ENCODE assay signal across 14 cellular contexts in the genomic region with DNA sequence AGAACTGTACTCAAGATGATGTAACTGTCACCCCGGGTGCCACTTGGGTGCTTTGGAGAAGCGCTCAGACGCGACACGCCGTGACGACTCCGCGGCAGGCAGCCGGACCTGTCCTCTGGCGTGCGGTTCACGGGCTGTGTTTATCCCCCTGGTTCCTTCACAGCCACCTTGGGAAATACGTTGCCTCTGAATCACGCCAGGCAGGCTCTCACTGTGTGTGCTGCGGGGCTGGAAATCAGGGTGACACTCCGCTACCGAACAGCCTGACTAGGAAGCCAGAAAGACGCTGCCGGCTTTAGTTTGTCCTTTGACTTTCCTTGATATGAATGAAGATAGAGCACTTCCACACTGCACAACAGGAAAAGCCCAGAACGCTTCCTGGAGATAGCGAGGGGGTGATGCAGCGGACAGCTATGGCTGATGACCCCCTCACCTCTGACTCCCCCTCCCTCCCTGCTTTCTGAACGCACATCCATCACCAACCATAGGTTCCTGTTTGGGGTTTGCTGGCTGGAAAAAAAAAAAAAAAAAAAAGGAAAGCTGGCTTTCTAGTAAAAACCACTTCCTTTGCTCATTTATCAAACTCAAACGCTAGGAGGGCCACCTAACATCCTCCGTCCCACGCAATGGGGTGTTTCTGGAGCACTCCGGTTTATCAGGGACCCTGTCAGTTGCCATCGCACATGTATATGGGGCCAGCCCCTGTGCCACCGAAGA. TPM values are rescaled to one million over a fixed set of nuclear protein-coding genes. Genes with fewer than 3 reads are reported as not detected.
DNase-seq lines count a peak whose midpoint lies in the region; ATAC-seq, FAIRE-seq and TF ChIP-seq lines count a peak whose summit lies in the region.
"Had no signal": no experiment of that assay in that cellular context is flagged by ENCODE, and none has a peak within 500 bp of the region (broad histone marks: within the 10 kb centered on the region; RNA-seq: fewer than 3 reads in every experiment).

No MANE protein-coding gene starts in this region.

- peaks cover 11% of the 10 kb centered on the region for H3K36me3 Mint-ChIP-seq in activated T-cell treated with anti-CD3 and anti-CD28 coated beads, Interleukin-2, amount 50 U/mL, for 4 hours (ENCODE audit: insufficient read depth)

- DNase-seq in mammary epithelial cell (no peak), breast epithelium (ENCODE audit: low spot score in 2 of 2) (no peak), HepG2 (ENCODE audit: low spot score) (no peak), upper lobe of right lung (peak; percentile 60), A673 (ENCODE audit: low spot score) (no peak), erythroblast (lab: John Stamatoyannopoulos, UW) (no peak), upper lobe of left lung (no peak)
- no peak for DNase-seq in activated T-cell treated with anti-CD3 and anti-CD28 coated beads, Interleukin-2, amount 50 U/mL, for 4 hours
- DNase-seq: NCI-H2081 treated with DMSO at 0.1 percent for 48 hours had no signal

- WGBS in mammary epithelial cell (ENCODE audit: low coverage, missing lambda C conversion rate): 93% methylated on average over 25 of the region's 30 CpGs
- WGBS in HepG2 (ENCODE audit: low lambda C conversion rate): 97% methylated on average over 30 of the region's 30 CpGs
- 38 to 52% methylated on average over 25 to 30 of the region's 30 CpGs for WGBS in upper lobe of left lung, 2 donors

- peak; percentile 42 to 47 for ATAC-seq in activated T-cell treated with anti-CD3 and anti-CD28 coated beads, Interleukin-2, amount 50 U/mL, for 4 hours
- no peak for ATAC-seq in HepG2
- peak; percentile 25 for ATAC-seq in upper lobe of right lung
- no peak for ATAC-seq in upper lobe of left lung (ENCODE audit: low FRiP score in 2 of 2)
- ATAC-seq: gastroesophageal sphincter had no signal

- no peaks in the 10 kb centered on the region for H3K79me2 ChIP-seq in mammary epithelial cell (ENCODE audit: insufficient read depth, low read length)
- no peaks in the 10 kb centered on the region for H3K79me2 ChIP-seq in HepG2 (ENCODE audit: insufficient read depth, low read length)

- CTCF ChIA-PET in mammary epithelial cell (lab: Charles Lee; ENCODE audit: low non-redundant PET): no interaction called here
- CTCF ChIA-PET in HepG2 (lab: Yijun Ruan, JAX; ENCODE audit: low intra/inter-chr PET ratio, low total read pairs): no interaction called here
- CTCF ChIA-PET in A673 (lab: Charles Lee): no interaction called here

- intact Hi-C loops in mammary epithelial cell (cut with micrococcal nuclease) (no loop called here), breast epithelium (cut with DNase I; ENCODE audit: low total_unique reads) (no loop called here), HepG2 (cut with micrococcal nuclease; ENCODE audit: unreplicated experiment) (no loop called here), upper lobe of right lung (cut with DNase I) (no loop called here), A673 (cut with micrococcal nuclease; ENCODE audit: unreplicated experiment) (no loop called here)

- POLR2A ChIA-PET in HepG2 (lab: Yijun Ruan, JAX) (no interaction called here), A673 (lab: Charles Lee; ENCODE audit: low non-redundant PET) (no interaction called here)

- no peak for TF ChIP-seq RAD21 in HepG2 (CRISPR knock-in tag; IDR thresholded peaks at IDR 0.05)

- H3K36me3 ChIP-seq in mammary epithelial cell (ENCODE audit: insufficient read depth, low read length) (peaks cover 9% of the 10 kb centered on the region), breast epithelium (peaks cover 4% of the 10 kb centered on the region), HepG2 (replicated peaks in 1 of 2; ENCODE audit: control insufficient read depth in 1 of 2, insufficient read depth in 2 of 2, low read length in 2 of 2) (peaks cover 4 to 24% of the 10 kb centered on the region in 2 experiments; a peak in 4 of 5 replicates), upper lobe of right lung (peaks cover 38% of the 10 kb centered on the region), A673 (ENCODE audit: insufficient read depth, low read length, poor library complexity, severe bottlenecking) (peaks cover 18% of the 10 kb centered on the region), upper lobe of left lung (peaks cover 16 to 45% (median 33%) of the 10 kb centered on the region in 4 donors)

- no peak overlapping the region for H2AFZ ChIP-seq in mammary epithelial cell (ENCODE audit: low read depth, low read length)
- no peak overlapping the region for H2AFZ ChIP-seq in HepG2 (ENCODE audit: low read length)

- in situ Hi-C loops in mammary epithelial cell (cut with MboI; ENCODE audit: low sequenced_read_pairs in 2 of 2): no loop called here
- in situ Hi-C loops in HepG2 (cut with HindIII; ENCODE audit: extremely low pct_ligation_motif_present, low pct_unique_long_range_greater_than_20kb): no loop called here

- H3K27ac ChIP-seq in mammary epithelial cell (ENCODE audit: insufficient read depth, low read depth, low read length) (no peak overlapping the region), breast epithelium (no peak overlapping the region), HepG2 (ENCODE audit: extremely low read length, insufficient read depth, low read length) (no peak overlapping the region), upper lobe of right lung (no peak overlapping the region), A673 (ENCODE audit: low read depth, low read length, poor library complexity, severe bottlenecking) (no peak overlapping the region), upper lobe of left lung (peak overlapping the region in 2 of 4 donors; percentile 1 to 5)
- H3K27ac ChIP-seq: A549, gastroesophageal sphincter, skin epidermis had no signal

- H3K9ac ChIP-seq in mammary epithelial cell (ENCODE audit: insufficient read depth, low read length) (no peak overlapping the region), HepG2 (ENCODE audit: insufficient read depth, low read depth, low read length) (no peak overlapping the region)

- H3K27me3 ChIP-seq in mammary epithelial cell (ENCODE audit: insufficient read depth, low read length) (no peaks in the 10 kb centered on the region), breast epithelium (no peaks in the 10 kb centered on the region), HepG2 (ENCODE audit: control insufficient read depth in 1 of 2, insufficient read depth in 2 of 2, low read length in 2 of 2) (no peaks in the 10 kb centered on the region), upper lobe of right lung (no peaks in the 10 kb centered on the region), A673 (replicated peaks; ENCODE audit: insufficient read depth, low read depth, low read length, poor library complexity) (no peaks in the 10 kb centered on the region), upper lobe of left lung (no peaks in the 10 kb centered on the region)
- H3K27me3 ChIP-seq: gastroesophageal sphincter had no signal

- H3K4me3 ChIP-seq in mammary epithelial cell (replicated peaks in 1 of 3; ENCODE audit: insufficient read depth in 1 of 3, low read depth in 2 of 3, low read length in 3 of 3) (no peak overlapping the region), breast epithelium (no peak overlapping the region), HepG2 (replicated peaks in 1 of 3; ENCODE audit: insufficient read depth in 1 of 3, low read depth in 2 of 3, low read length in 3 of 3) (no peak overlapping the region), upper lobe of right lung (no peak overlapping the region), A673 (ENCODE audit: low read depth, low read length, poor library complexity, severe bottlenecking) (no peak overlapping the region), upper lobe of left lung (no peak overlapping the region)
- H3K4me3 ChIP-seq: A549, gastroesophageal sphincter, skin epidermis had no signal

- no peaks in the 10 kb centered on the region for H3K9me3 ChIP-seq in mammary epithelial cell (replicated peaks; ENCODE audit: insufficient read depth, low read length)
- H3K9me3 ChIP-seq in breast epithelium: no peaks in the 10 kb centered on the region
- H3K9me3 ChIP-seq in HepG2 (ENCODE audit: low read length): no peaks in the 10 kb centered on the region
- H3K9me3 ChIP-seq in upper lobe of right lung: no peaks in the 10 kb centered on the region
- H3K9me3 ChIP-seq in A673 (ENCODE audit: low read depth, low read length, poor library complexity, severe bottlenecking): no peaks in the 10 kb centered on the region
- no peaks in the 10 kb centered on the region for H3K9me3 ChIP-seq in upper lobe of left lung
- H3K9me3 ChIP-seq: A549, gastroesophageal sphincter had no signal

- peaks cover 17% of the 10 kb centered on the region for H3K4me1 Mint-ChIP-seq in activated T-cell treated with anti-CD3 and anti-CD28 coated beads, Interleukin-2, amount 50 U/mL, for 4 hours (ENCODE audit: low read depth)

- BruUV-seq in mammary epithelial cell (replicated peaks; lab: Mats Ljungman, UMichigan) (TSS peak; percentile 10), HepG2 (replicated peaks; lab: Mats Ljungman, UMichigan) (no TSS peak), A673 (replicated peaks; lab: Mats Ljungman, UMichigan) (no TSS peak)

- dilution Hi-C loops in mammary epithelial cell (cut with HindIII; ENCODE audit: low sequenced_read_pairs): no loop called here

- H3K9me3 Mint-ChIP-seq in activated T-cell treated with anti-CD3 and anti-CD28 coated beads, Interleukin-2, amount 50 U/mL, for 4 hours: no peaks in the 10 kb centered on the region

- H3K4me1 ChIP-seq in mammary epithelial cell (ENCODE audit: insufficient read depth, low read length) (no peaks in the 10 kb centered on the region), breast epithelium (no peaks in the 10 kb centered on the region), HepG2 (ENCODE audit: insufficient read depth, low read length) (no peaks in the 10 kb centered on the region), upper lobe of right lung (no peaks in the 10 kb centered on the region), A673 (ENCODE audit: insufficient read depth, low read length, poor library complexity, severe bottlenecking) (no peaks in the 10 kb centered on the region), upper lobe of left lung (peaks cover 0 to 5% (median 2%) of the 10 kb centered on the region in 4 donors)
- H3K4me1 ChIP-seq: A549, gastroesophageal sphincter had no signal

- TF ChIP-seq CTCF in mammary epithelial cell (conservative IDR thresholded peaks at IDR 0.05 in 1 of 2, IDR thresholded peaks at IDR 0.05 in 1 of 2; ENCODE audit: extremely low read depth in 1 of 2, insufficient read depth in 1 of 2, low read depth in 1 of 2, low read length in 2 of 2): no peak
- TF ChIP-seq CTCF in breast epithelium (IDR thresholded peaks at IDR 0.05): no peak
- no peak for TF ChIP-seq CTCF in HepG2 (CRISPR knock-in tag; IDR thresholded peaks at IDR 0.05)
- TF ChIP-seq CTCF in upper lobe of right lung (IDR thresholded peaks at IDR 0.05): no peak
- no peak for TF ChIP-seq CTCF in A673 (conservative IDR thresholded peaks at IDR 0.05; ENCODE audit: low read depth, low read length)
- no peak for TF ChIP-seq CTCF in upper lobe of left lung (IDR thresholded peaks at IDR 0.05)

- no peak for TF ChIP-seq POLR2A in breast epithelium (IDR thresholded peaks at IDR 0.05)
- no peak for TF ChIP-seq POLR2A in HepG2 (IDR thresholded peaks at IDR 0.05; ENCODE audit: insufficient read depth in 1 of 2, low read depth in 2 of 2, low read length in 2 of 2)
- TF ChIP-seq POLR2A in erythroblast (IDR thresholded peaks at IDR 0.05; ENCODE audit: low read length): no peak
- no peak for TF ChIP-seq POLR2A in upper lobe of left lung (IDR thresholded peaks at IDR 0.05)

- H3K4me3 Mint-ChIP-seq in activated T-cell treated with anti-CD3 and anti-CD28 coated beads, Interleukin-2, amount 50 U/mL, for 4 hours: peak overlapping the region; percentile 72

- H4K20me1 ChIP-seq in mammary epithelial cell (ENCODE audit: insufficient read depth, low read length) (no peaks in the 10 kb centered on the region), HepG2 (ENCODE audit: insufficient read depth, low read length) (no peaks in the 10 kb centered on the region)

- H3K4me2 ChIP-seq in mammary epithelial cell (ENCODE audit: insufficient read depth, low read depth, low read length): no peak overlapping the region
- H3K4me2 ChIP-seq in HepG2 (ENCODE audit: low read depth, low read length): no peak overlapping the region
- H3K4me2 ChIP-seq: A549 had no signal

- no peak for TF ChIP-seq EP300 in HepG2 (IDR thresholded peaks at IDR 0.05; ENCODE audit: low read depth in 2 of 2, low read length in 2 of 2)
- no peak for TF ChIP-seq EP300 in HepG2 (CRISPR knock-in tag; IDR thresholded peaks at IDR 0.05; ENCODE audit: borderline replicate concordance)
- no peak for TF ChIP-seq EP300 in upper lobe of left lung (IDR thresholded peaks at IDR 0.05)

- H3K27me3 Mint-ChIP-seq in activated T-cell treated with anti-CD3 and anti-CD28 coated beads, Interleukin-2, amount 50 U/mL, for 4 hours (ENCODE audit: low read depth): no peaks in the 10 kb centered on the region

- no peak for FAIRE-seq in HepG2 (lab: Jason Lieb, UNC)
- FAIRE-seq: A549, GM19239 had no signal

RNA-seq across cellular contexts. Expression of a gene that starts 3.7 kb away (rescaled TPM):
- total RNA-seq in mammary epithelial cell: under 1 TPM in 1 of 2 donors, not detected in 1; 0.17 TPM
- polyA plus RNA-seq in mammary epithelial cell: 0.03 TPM
- not detected for polyA minus RNA-seq in mammary epithelial cell
- not detected for total RNA-seq in breast epithelium
- total RNA-seq in activated T-cell treated with anti-CD3 and anti-CD28 coated beads, Interleukin-2, amount 50 U/mL, for 4 hours: under 1 TPM in 2 of 3 donors, not detected in 1; 0.26 to 0.53 TPM
- total RNA-seq in HepG2 (2016; rRNA removed; fragmentation: Illumina TruSeq; extraction: Trizol): not detected in 2 replicates
- total RNA-seq in HepG2 (2016; cell fraction: cytosol; rRNA removed; fragmentation: Illumina TruSeq; extraction: Trizol; ENCODE audit: low read depth): not detected in 2 replicates
- total RNA-seq in HepG2 (2016; cell fraction: insoluble cytoplasmic fraction; rRNA removed; fragmentation: Illumina TruSeq; extraction: Trizol): not detected in 2 replicates
- total RNA-seq in HepG2 (2016; cell fraction: membrane; rRNA removed; fragmentation: Illumina TruSeq; extraction: Trizol): not detected in 2 replicates
- total RNA-seq in HepG2 (2016; cell fraction: nucleus; rRNA removed; fragmentation: Illumina TruSeq; extraction: Trizol): not detected in 2 replicates
- polyA plus RNA-seq in HepG2 (2011; rRNA removed): 0.05 and 0.08 TPM in 2 replicates
- 0.03 TPM in 1 of 2 replicates, not detected in the other for polyA plus RNA-seq in HepG2 (2011; cell fraction: cytosol; rRNA removed)
- polyA plus RNA-seq in HepG2 (2011; cell fraction: nucleus; rRNA removed): 0.05 TPM in 1 of 2 replicates, not detected in the other
- 0.13 TPM in 1 of 2 replicates, not detected in the other for polyA plus RNA-seq in HepG2 (2012)
- polyA plus RNA-seq in HepG2 (2016; cell fraction: cytosol; fragmentation: Illumina TruSeq; extraction: Trizol; ENCODE audit: low read depth): not detected in 2 replicates
- polyA plus RNA-seq in HepG2 (2016; cell fraction: insoluble cytoplasmic fraction; fragmentation: Illumina TruSeq; extraction: Trizol; ENCODE audit: low read depth): not detected in 2 replicates
- not detected in 2 replicates for polyA plus RNA-seq in HepG2 (2016; cell fraction: membrane; fragmentation: Illumina TruSeq; extraction: Trizol; ENCODE audit: low read depth)
- polyA plus RNA-seq in HepG2 (2016; cell fraction: nucleus; fragmentation: Illumina TruSeq; extraction: Trizol; ENCODE audit: insufficient read depth, low read depth): not detected in 2 replicates
- polyA minus RNA-seq in HepG2 (2011; rRNA and poly(A)+ RNA removed; ENCODE audit: low replicate concordance): 0.30 and 0.75 TPM in 2 replicates
- not detected in 2 replicates for polyA minus RNA-seq in HepG2 (2011; cell fraction: cytosol; rRNA and poly(A)+ RNA removed)
- not detected in 2 replicates for polyA minus RNA-seq in HepG2 (2011; cell fraction: nucleus; rRNA and poly(A)+ RNA removed)
- total RNA-seq in upper lobe of right lung: 0.32 TPM
- 0.22 TPM in 1 of 2 replicates, not detected in the other for total RNA-seq in A673 (2021)
- 1 to 10 TPM in 2 of 6 donors, under 1 TPM in 3, not detected in 1; 0.26 to 6.3 (median 0.98) TPM for total RNA-seq in upper lobe of left lung
- total RNA-seq: activated CD8-positive, alpha-beta memory T cell treated with anti-CD3 and anti-CD28 coated beads for 36 hours; gastroesophageal sphincter had no signal

RNA-seq across cellular contexts. Expression of a gene that starts 21.2 kb away (rescaled TPM):
- 10 to 100 TPM; 18.0 to 19.8 TPM for total RNA-seq in mammary epithelial cell
- polyA plus RNA-seq in mammary epithelial cell: 17.0 TPM
- 20.5 TPM for polyA minus RNA-seq in mammary epithelial cell
- 10 to 100 TPM; 11.4 to 33.4 (median 22.3) TPM for total RNA-seq in breast epithelium
- total RNA-seq in activated T-cell treated with anti-CD3 and anti-CD28 coated beads, Interleukin-2, amount 50 U/mL, for 4 hours: 10 to 100 TPM; 19.2 to 40.7 (median 19.5) TPM
- total RNA-seq in HepG2 (2016; rRNA removed; fragmentation: Illumina TruSeq; extraction: Trizol): 19.1 and 21.5 TPM in 2 replicates
- total RNA-seq in HepG2 (2016; cell fraction: cytosol; rRNA removed; fragmentation: Illumina TruSeq; extraction: Trizol; ENCODE audit: low read depth): 7.5 and 7.8 TPM in 2 replicates
- 15.8 and 21.1 TPM in 2 replicates for total RNA-seq in HepG2 (2016; cell fraction: insoluble cytoplasmic fraction; rRNA removed; fragmentation: Illumina TruSeq; extraction: Trizol)
- 11.8 and 12.8 TPM in 2 replicates for total RNA-seq in HepG2 (2016; cell fraction: membrane; rRNA removed; fragmentation: Illumina TruSeq; extraction: Trizol)
- 17.4 and 22.3 TPM in 2 replicates for total RNA-seq in HepG2 (2016; cell fraction: nucleus; rRNA removed; fragmentation: Illumina TruSeq; extraction: Trizol)
- 13.4 and 16.6 TPM in 2 replicates for polyA plus RNA-seq in HepG2 (2011; rRNA removed)
- polyA plus RNA-seq in HepG2 (2011; cell fraction: cytosol; rRNA removed): 9.7 and 11.4 TPM in 2 replicates
- 30.1 and 32.4 TPM in 2 replicates for polyA plus RNA-seq in HepG2 (2011; cell fraction: nucleus; rRNA removed)
- 11.5 and 13.1 TPM in 2 replicates for polyA plus RNA-seq in HepG2 (2012)
- 4.2 and 4.4 TPM in 2 replicates for polyA plus RNA-seq in HepG2 (2016; cell fraction: cytosol; fragmentation: Illumina TruSeq; extraction: Trizol; ENCODE audit: low read depth)
- 14.5 and 16.2 TPM in 2 replicates for polyA plus RNA-seq in HepG2 (2016; cell fraction: insoluble cytoplasmic fraction; fragmentation: Illumina TruSeq; extraction: Trizol; ENCODE audit: low read depth)
- polyA plus RNA-seq in HepG2 (2016; cell fraction: membrane; fragmentation: Illumina TruSeq; extraction: Trizol; ENCODE audit: low read depth): 5.8 and 6.5 TPM in 2 replicates
- polyA plus RNA-seq in HepG2 (2016; cell fraction: nucleus; fragmentation: Illumina TruSeq; extraction: Trizol; ENCODE audit: insufficient read depth, low read depth): 30.4 and 34.3 TPM in 2 replicates
- 35.2 and 54.3 TPM in 2 replicates for polyA minus RNA-seq in HepG2 (2011; rRNA and poly(A)+ RNA removed; ENCODE audit: low replicate concordance)
- 8.1 and 16.8 TPM in 2 replicates for polyA minus RNA-seq in HepG2 (2011; cell fraction: cytosol; rRNA and poly(A)+ RNA removed)
- 29.1 and 32.1 TPM in 2 replicates for polyA minus RNA-seq in HepG2 (2011; cell fraction: nucleus; rRNA and poly(A)+ RNA removed)
- total RNA-seq in upper lobe of right lung: 30.0 TPM
- 19.0 and 24.4 TPM in 2 replicates for total RNA-seq in A673 (2021)
- 10 to 100 TPM; 24.0 to 72.3 (median 28.1) TPM for total RNA-seq in upper lobe of left lung

RNA-seq across cellular contexts. Expression of a gene that starts 33.9 kb away (rescaled TPM):
- total RNA-seq in mammary epithelial cell (10 to 100 TPM; 63.7 to 68.3 TPM), breast epithelium (10 to 100 TPM in 2 of 3 donors, 1 to 10 TPM in 1; 2.4 to 51.1 (median 50.1) TPM), HepG2 (2016; rRNA removed; fragmentation: Illumina TruSeq; extraction: Trizol) (2.3 and 3.0 TPM in 2 replicates), upper lobe of right lung (35.6 TPM), A673 (2021) (7.7 and 10.2 TPM in 2 replicates), upper lobe of left lung (10 to 100 TPM; 30.2 to 55.7 (median 43.3) TPM)
- polyA plus RNA-seq in mammary epithelial cell (29.8 TPM), HepG2 (2011; rRNA removed) (6.3 and 6.6 TPM in 2 replicates)
- 23.0 TPM for polyA minus RNA-seq in mammary epithelial cell
- total RNA-seq in activated T-cell treated with anti-CD3 and anti-CD28 coated beads, Interleukin-2, amount 50 U/mL, for 4 hours: 1 to 10 TPM in 1 of 3 donors, under 1 TPM in 2; 0.53 to 1.2 (median 0.87) TPM
- 0.79 and 0.91 TPM in 2 replicates for total RNA-seq in HepG2 (2016; cell fraction: cytosol; rRNA removed; fragmentation: Illumina TruSeq; extraction: Trizol; ENCODE audit: low read depth)
- 1.4 and 2.2 TPM in 2 replicates for total RNA-seq in HepG2 (2016; cell fraction: insoluble cytoplasmic fraction; rRNA removed; fragmentation: Illumina TruSeq; extraction: Trizol)
- total RNA-seq in HepG2 (2016; cell fraction: membrane; rRNA removed; fragmentation: Illumina TruSeq; extraction: Trizol): 2.6 and 2.9 TPM in 2 replicates
- total RNA-seq in HepG2 (2016; cell fraction: nucleus; rRNA removed; fragmentation: Illumina TruSeq; extraction: Trizol): 0.84 and 1.3 TPM in 2 replicates
- polyA plus RNA-seq in HepG2 (2011; cell fraction: cytosol; rRNA removed): 3.0 and 4.2 TPM in 2 replicates
- 27.8 and 31.9 TPM in 2 replicates for polyA plus RNA-seq in HepG2 (2011; cell fraction: nucleus; rRNA removed)
- polyA plus RNA-seq in HepG2 (2012): 5.0 and 6.5 TPM in 2 replicates
- polyA plus RNA-seq in HepG2 (2016; cell fraction: cytosol; fragmentation: Illumina TruSeq; extraction: Trizol; ENCODE audit: low read depth): 1.6 and 1.7 TPM in 2 replicates
- polyA plus RNA-seq in HepG2 (2016; cell fraction: insoluble cytoplasmic fraction; fragmentation: Illumina TruSeq; extraction: Trizol; ENCODE audit: low read depth): 1.4 and 2.0 TPM in 2 replicates
- polyA plus RNA-seq in HepG2 (2016; cell fraction: membrane; fragmentation: Illumina TruSeq; extraction: Trizol; ENCODE audit: low read depth): 2.0 TPM in 2 replicates
- 6.3 and 7.4 TPM in 2 replicates for polyA plus RNA-seq in HepG2 (2016; cell fraction: nucleus; fragmentation: Illumina TruSeq; extraction: Trizol; ENCODE audit: insufficient read depth, low read depth)
- polyA minus RNA-seq in HepG2 (2011; rRNA and poly(A)+ RNA removed; ENCODE audit: low replicate concordance): 4.0 and 6.3 TPM in 2 replicates
- 0.88 and 1.4 TPM in 2 replicates for polyA minus RNA-seq in HepG2 (2011; cell fraction: cytosol; rRNA and poly(A)+ RNA removed)
- polyA minus RNA-seq in HepG2 (2011; cell fraction: nucleus; rRNA and poly(A)+ RNA removed): 3.4 and 3.7 TPM in 2 replicates

Comparison
In these comparisons a context has a peak if more than half of its experiments do, and no peak if none do; other contexts are left out.
1. ATAC-seq: peak in activated T-cell treated with anti-CD3 and anti-CD28 coated beads, Interleukin-2, amount 50 U/mL, for 4 hours (2 of 2) and upper lobe of right lung (single experiment); none in HepG2 (single experiment) and upper lobe of left lung (0 of 2).